In genomic region chr6:134446901-134447300, GRCh38 we compare ENCODE assay signal across 22 cellular contexts.
DNase-seq lines count a peak whose midpoint lies in the region; ATAC-seq, FAIRE-seq and TF ChIP-seq lines count a peak whose summit lies in the region.
"Had no signal": no experiment of that assay in that cellular context is flagged by ENCODE, and none has a peak within 500 bp of the region (broad histone marks: within the 10 kb centered on the region; RNA-seq: fewer than 3 reads in every experiment).

No MANE protein-coding gene starts in this region.

- H3K4me2 ChIP-seq in HepG2 (ENCODE audit: low read depth, low read length) (no peak overlapping the region), keratinocyte (ENCODE audit: control insufficient read depth, extremely low read depth, insufficient read depth, low read depth, low read length) (no peak overlapping the region)
- H3K4me2 ChIP-seq: A549 had no signal

- H4K20me1 ChIP-seq in HepG2 (ENCODE audit: insufficient read depth, low read length) (no peaks in the 10 kb centered on the region), keratinocyte (ENCODE audit: control insufficient read depth, extremely low read depth, insufficient read depth, low read length) (no peaks in the 10 kb centered on the region)

- no peak for TF ChIP-seq POLR2A in HepG2 (IDR thresholded peaks at IDR 0.05; ENCODE audit: insufficient read depth in 1 of 2, low read depth in 2 of 2, low read length in 2 of 2)
- TF ChIP-seq POLR2A in right lobe of liver (IDR thresholded peaks at IDR 0.05) = no peak

- H3K9ac ChIP-seq in HepG2 (ENCODE audit: insufficient read depth, low read depth, low read length) = no peak overlapping the region
- H3K9ac ChIP-seq in keratinocyte (ENCODE audit: control insufficient read depth, extremely low read depth, insufficient read depth, low read length) = peak overlapping the region; percentile 24

- H3K4me3 Mint-ChIP-seq in chondrocyte (ENCODE audit: unreplicated experiment) = no peak overlapping the region
- H3K4me3 Mint-ChIP-seq: activated CD4-positive, alpha-beta memory T cell treated with anti-CD3 and anti-CD28 coated beads for 36 hours; activated naive CD4-positive, alpha-beta T cell treated with anti-CD3 and anti-CD28 coated beads, Interleukin-2, amount 50 U/mL, for 24 hours; CD4-positive, CD25-positive, alpha-beta regulatory T cell; stimulated activated memory B cell treated with anti-CD40 and anti-IgM and Interleukin-4, amounts not matched to agents 10 μg/mL and 1 μg/mL and 100 μg/mL, for 72 hours had no signal

- H3K4me1 Mint-ChIP-seq in chondrocyte (ENCODE audit: low read depth) = peaks cover 22% of the 10 kb centered on the region

- TF ChIP-seq CTCF in HepG2 (CRISPR knock-in tag; IDR thresholded peaks at IDR 0.05) (no peak), right lobe of liver (IDR thresholded peaks at IDR 0.05) (no peak), chondrocyte (IDR thresholded peaks at IDR 0.05) (peak; percentile 5), keratinocyte (optimal IDR thresholded peaks at IDR 0.05 in 1 of 3, IDR thresholded peaks at IDR 0.05 in 1 of 3, conservative IDR thresholded peaks at IDR 0.05 in 1 of 3; ENCODE audit: extremely low read depth in 1 of 3, insufficient read depth in 2 of 3, low read length in 3 of 3) (no peak)

- no peaks in the 10 kb centered on the region for H3K4me1 ChIP-seq in HepG2 (ENCODE audit: insufficient read depth, low read length)
- no peaks in the 10 kb centered on the region for H3K4me1 ChIP-seq in right lobe of liver
- peaks cover 27% of the 10 kb centered on the region for H3K4me1 ChIP-seq in keratinocyte (ENCODE audit: control insufficient read depth, extremely low read depth, insufficient read depth, low read length)
- H3K4me1 ChIP-seq: A549 had no signal

- no peak overlapping the region for H3K27ac ChIP-seq in HepG2 (ENCODE audit: extremely low read length, insufficient read depth, low read length)
- no peak overlapping the region for H3K27ac ChIP-seq in right lobe of liver
- peak overlapping the region; percentile 59 for H3K27ac ChIP-seq in keratinocyte (ENCODE audit: control insufficient read depth, insufficient read depth, low read length)
- peak overlapping the region; percentile 97 for H3K27ac ChIP-seq in temporal lobe (ENCODE audit: low read depth, low read length)
- H3K27ac ChIP-seq: A549 had no signal

- no peaks in the 10 kb centered on the region for H3K36me3 Mint-ChIP-seq in chondrocyte (ENCODE audit: low read depth)
- H3K36me3 Mint-ChIP-seq: activated CD4-positive, alpha-beta memory T cell treated with anti-CD3 and anti-CD28 coated beads for 36 hours; activated naive CD4-positive, alpha-beta T cell treated with anti-CD3 and anti-CD28 coated beads, Interleukin-2, amount 50 U/mL, for 24 hours; CD4-positive, CD25-positive, alpha-beta regulatory T cell; stimulated activated memory B cell treated with anti-CD40 and anti-IgM and Interleukin-4, amounts not matched to agents 10 μg/mL and 1 μg/mL and 100 μg/mL, for 72 hours had no signal

- H3K27me3 ChIP-seq in HepG2 (ENCODE audit: control insufficient read depth in 1 of 2, insufficient read depth in 2 of 2, low read length in 2 of 2) (no peaks in the 10 kb centered on the region), right lobe of liver (no peaks in the 10 kb centered on the region), keratinocyte (ENCODE audit: control insufficient read depth, extremely low read depth, insufficient read depth, low read length) (no peaks in the 10 kb centered on the region)
- H3K27me3 ChIP-seq: upper lobe of right lung had no signal

- peak overlapping the region; percentile 92 for H3K27ac Mint-ChIP-seq in chondrocyte (ENCODE audit: unreplicated experiment)
- H3K27ac Mint-ChIP-seq: activated CD4-positive, alpha-beta memory T cell treated with anti-CD3 and anti-CD28 coated beads for 36 hours; activated naive CD4-positive, alpha-beta T cell treated with anti-CD3 and anti-CD28 coated beads, Interleukin-2, amount 50 U/mL, for 24 hours; CD4-positive, CD25-positive, alpha-beta regulatory T cell; stimulated activated memory B cell treated with anti-CD40 and anti-IgM and Interleukin-4, amounts not matched to agents 10 μg/mL and 1 μg/mL and 100 μg/mL, for 72 hours had no signal

- TF ChIP-seq EP300 in HepG2 (IDR thresholded peaks at IDR 0.05; ENCODE audit: low read depth in 2 of 2, low read length in 2 of 2) = no peak
- TF ChIP-seq EP300 in HepG2 (CRISPR knock-in tag; IDR thresholded peaks at IDR 0.05; ENCODE audit: borderline replicate concordance) = no peak

- DNase-seq in HepG2 (ENCODE audit: low spot score) (no peak), right lobe of liver (no peak), chondrocyte (ENCODE audit: low spot score) (no peak), keratinocyte (ENCODE audit: low read depth, low spot score) (no peak), ecto neural progenitor cell (ENCODE audit: low spot score) (no peak), NCI-H1105 (lab: John Stamatoyannopoulos, UW) (no peak)
- DNase-seq: activated CD4-positive, alpha-beta memory T cell treated with anti-CD3 and anti-CD28 coated beads for 36 hours; activated T-cell treated with anti-CD3 and anti-CD28 coated beads, Interleukin-2, amount 50 U/mL, for 1 hour; CD4-positive, CD25-positive, alpha-beta regulatory T cell; effector memory CD4-positive, alpha-beta T cell; left colon; mucosa of descending colon; NCI-H2171; SIG-M5; T-helper 2 cell; upper lobe of right lung had no signal

- H3K79me2 ChIP-seq in HepG2 (ENCODE audit: insufficient read depth, low read length) (no peaks in the 10 kb centered on the region), keratinocyte (ENCODE audit: control insufficient read depth, insufficient read depth, low read length) (no peaks in the 10 kb centered on the region)

- 67% methylated on average over 3 of the region's 3 CpGs for WGBS in HepG2 (ENCODE audit: low lambda C conversion rate)
- 60% methylated on average over 3 of the region's 3 CpGs for WGBS in right lobe of liver (ENCODE audit: insufficient coverage, low coverage, low lambda C conversion rate, missing lambda C conversion rate)

- intact Hi-C loops in HepG2 (cut with micrococcal nuclease; ENCODE audit: unreplicated experiment) = no loop called here
- intact Hi-C loops in right lobe of liver (cut with DNase I) = no loop called here

- dilution Hi-C loops in keratinocyte (cut with MboI; ENCODE audit: extremely low pct_ligation_motif_present, low sequenced_read_pairs) = no loop called here

- H2AFZ ChIP-seq in HepG2 (ENCODE audit: low read length) = no peak overlapping the region
- H2AFZ ChIP-seq in keratinocyte (ENCODE audit: control insufficient read depth, low read length) = no peak overlapping the region

- POLR2A ChIA-PET in HepG2 (lab: Yijun Ruan, JAX) = no interaction called here

- FAIRE-seq in HepG2 (lab: Jason Lieb, UNC) = peak; percentile 8
- no peak for FAIRE-seq in keratinocyte (lab: Jason Lieb, UNC)
- FAIRE-seq: A549, frontal cortex had no signal

- no peaks in the 10 kb centered on the region for H3K27me3 Mint-ChIP-seq in chondrocyte (ENCODE audit: low read depth)
- H3K27me3 Mint-ChIP-seq: activated CD4-positive, alpha-beta memory T cell treated with anti-CD3 and anti-CD28 coated beads for 36 hours; activated naive CD4-positive, alpha-beta T cell treated with anti-CD3 and anti-CD28 coated beads, Interleukin-2, amount 50 U/mL, for 24 hours; CD4-positive, CD25-positive, alpha-beta regulatory T cell; stimulated activated memory B cell treated with anti-CD40 and anti-IgM and Interleukin-4, amounts not matched to agents 10 μg/mL and 1 μg/mL and 100 μg/mL, for 72 hours had no signal

- H3K4me3 ChIP-seq in HepG2 (replicated peaks in 1 of 3; ENCODE audit: insufficient read depth in 1 of 3, low read depth in 2 of 3, low read length in 3 of 3) (no peak overlapping the region), right lobe of liver (no peak overlapping the region), keratinocyte (ENCODE audit: control insufficient read depth in 2 of 3, extremely low read depth in 1 of 3, insufficient read depth in 2 of 3, low read depth in 1 of 3, low read length in 3 of 3) (no peak overlapping the region)
- H3K4me3 ChIP-seq: A549, mucosa of descending colon, upper lobe of right lung had no signal

- H3K9me3 ChIP-seq in HepG2 (ENCODE audit: low read length) (no peaks in the 10 kb centered on the region), right lobe of liver (no peaks in the 10 kb centered on the region), keratinocyte (ENCODE audit: control insufficient read depth, low read depth, low read length) (no peaks in the 10 kb centered on the region)
- H3K9me3 ChIP-seq: A549, mucosa of descending colon, upper lobe of right lung had no signal

- no peak for ATAC-seq in HepG2
- no peak for ATAC-seq in right lobe of liver
- ATAC-seq in GM18502 (IDR thresholded peaks at IDR 0.05; ENCODE audit: poor library complexity, unreplicated experiment) = no peak
- ATAC-seq: left colon; mucosa of descending colon; stimulated activated memory B cell treated with anti-CD40 and anti-IgM and Interleukin-4, amounts not matched to agents 10 μg/mL and 1 μg/mL and 100 μg/mL, for 72 hours; upper lobe of right lung had no signal

- TF ChIP-seq RAD21 in HepG2 (CRISPR knock-in tag; IDR thresholded peaks at IDR 0.05) = no peak

- BruUV-seq in HepG2 (replicated peaks; lab: Mats Ljungman, UMichigan) = no TSS peak

- in situ Hi-C loops in HepG2 (cut with HindIII; ENCODE audit: extremely low pct_ligation_motif_present, low pct_unique_long_range_greater_than_20kb) = loop anchor here (25.0 kb wide), 1 partner anchor 285 kb away; no protein-coding TSS in a partner anchor

- no peaks in the 10 kb centered on the region for H3K9me1 ChIP-seq in keratinocyte (ENCODE audit: control insufficient read depth, extremely low read depth, insufficient read depth, low read length)

- CTCF ChIA-PET in HepG2 (lab: Yijun Ruan, JAX; ENCODE audit: low intra/inter-chr PET ratio, low total read pairs) = no interaction called here

- H3K36me3 ChIP-seq in HepG2 (replicated peaks in 1 of 2; ENCODE audit: control insufficient read depth in 1 of 2, insufficient read depth in 2 of 2, low read length in 2 of 2) (no peaks in the 10 kb centered on the region), right lobe of liver (no peaks in the 10 kb centered on the region), keratinocyte (ENCODE audit: control insufficient read depth in 2 of 2, extremely low read depth in 1 of 2, insufficient read depth in 2 of 2, low read length in 2 of 2) (no peaks in the 10 kb centered on the region)
- H3K36me3 ChIP-seq: upper lobe of right lung had no signal

- no peaks in the 10 kb centered on the region for H3K9me3 Mint-ChIP-seq in chondrocyte (ENCODE audit: low read depth)
- H3K9me3 Mint-ChIP-seq: activated CD4-positive, alpha-beta memory T cell treated with anti-CD3 and anti-CD28 coated beads for 36 hours; activated naive CD4-positive, alpha-beta T cell treated with anti-CD3 and anti-CD28 coated beads, Interleukin-2, amount 50 U/mL, for 24 hours; CD4-positive, CD25-positive, alpha-beta regulatory T cell; stimulated activated memory B cell treated with anti-CD40 and anti-IgM and Interleukin-4, amounts not matched to agents 10 μg/mL and 1 μg/mL and 100 μg/mL, for 72 hours had no signal

TF ChIP-seq in HepG2, 621 proteins besides CTCF, POLR2A, EP300 and RAD21 (continues in another document):
- TF ChIP-seq SIX1 (CRISPR knock-in tag; IDR thresholded peaks at IDR 0.05; ENCODE audit: borderline replicate concordance) = no peak
- TF ChIP-seq PRPF4 (IDR thresholded peaks at IDR 0.05; ENCODE audit: low read depth, low read length, poor library complexity, severe bottlenecking) = no peak
- TF ChIP-seq ZNF260 (CRISPR knock-in tag; IDR thresholded peaks at IDR 0.05; ENCODE audit: borderline replicate concordance, low read depth) = no peak

Comparison
In these comparisons a context has a peak if more than half of its experiments do, and no peak if none do; other contexts are left out.
1. H3K27ac ChIP-seq: peak in keratinocyte (single experiment) and temporal lobe (single experiment); none in HepG2 (single experiment) and right lobe of liver (0 of 3).